In genomic region chr22:44084044-44084772, GRCh38 we compare ENCODE assay signal across 15 cellular contexts.
DNase-seq lines count a peak whose midpoint lies in the region; ATAC-seq, FAIRE-seq and TF ChIP-seq lines count a peak whose summit lies in the region.
"Had no signal": no experiment of that assay in that cellular context is flagged by ENCODE, and none has a peak within 500 bp of the region (broad histone marks: within the 10 kb centered on the region; RNA-seq: fewer than 3 reads in every experiment).

No MANE protein-coding gene starts in this region.

- H3K4me2 ChIP-seq in H1 (ENCODE audit: insufficient read depth in 1 of 2, low read depth in 2 of 2, low read length in 2 of 2), result no peak overlapping the region
- H3K4me2 ChIP-seq in neuronal stem cell (ENCODE audit: insufficient read depth, low read length, poor library complexity, severe bottlenecking), result no peak overlapping the region
- H3K4me2 ChIP-seq: A549 had no signal

- H3K36me3 ChIP-seq in H1 (ENCODE audit: control insufficient read depth in 2 of 4, insufficient read depth in 4 of 4, low read length in 3 of 4) (no peaks in the 10 kb centered on the region), left ventricle myocardium inferior (peaks cover 29% of the 10 kb centered on the region), neuronal stem cell (replicated peaks in 1 of 2; ENCODE audit: control insufficient read depth in 2 of 2, insufficient read depth in 2 of 2, low read length in 2 of 2) (no peaks in the 10 kb centered on the region), tibial artery (no peaks in the 10 kb centered on the region)
- H3K36me3 ChIP-seq: BE2C, HAP-1 had no signal

- H3K36me3 Mint-ChIP-seq in stimulated activated naive B cell treated with anti-CD40 and anti-IgM and Interleukin-4, amounts not matched to agents 10 μg/mL and 1 μg/mL and 100 μg/mL, for 72 hours, result peaks cover 33 to 43% of the 10 kb centered on the region in 2 donors

- H3K27me3 ChIP-seq in H1 (replicated peaks in 1 of 4; ENCODE audit: control insufficient read depth in 3 of 4, extremely low read depth in 1 of 4, insufficient read depth in 3 of 4, low read length in 3 of 4), result no peaks in the 10 kb centered on the region
- no peaks in the 10 kb centered on the region for H3K27me3 ChIP-seq in left ventricle myocardium inferior (ENCODE audit: low read depth)
- H3K27me3 ChIP-seq in neuronal stem cell (ENCODE audit: control insufficient read depth in 3 of 3, insufficient read depth in 3 of 3, low read depth in 1 of 3, low read length in 3 of 3), result peaks cover 0 to 7% (median 0%) of the 10 kb centered on the region in 3 experiments
- peaks cover 0 to 4% of the 10 kb centered on the region in 2 donors for H3K27me3 ChIP-seq in tibial artery
- H3K27me3 ChIP-seq: BE2C had no signal

- CTCF ChIA-PET in H1 (lab: Charles Lee; ENCODE audit: partially characterized antibody), result interaction anchor here (0.7 to 7.2 kb wide), 31 partner anchors 10 to 542 kb away, joined by 3 to 125 read pairs (median 4); partner anchors contain the start of gene PARVB

- no peak overlapping the region for H2AFZ ChIP-seq in H1 (ENCODE audit: low read length)
- no peak overlapping the region for H2AFZ ChIP-seq in neuronal stem cell (ENCODE audit: low read length)

- peak overlapping the region; percentile 25 for H3K27ac Mint-ChIP-seq in stimulated activated naive B cell treated with anti-CD40 and anti-IgM and Interleukin-4, amounts not matched to agents 10 μg/mL and 1 μg/mL and 100 μg/mL, for 72 hours

- TF ChIP-seq EP300 in H1 (IDR thresholded peaks at IDR 0.05; ENCODE audit: borderline replicate concordance in 1 of 2, low read depth in 2 of 2, low read length in 2 of 2), result no peak

- peaks cover 0 to 7% of the 10 kb centered on the region in 2 donors for H3K9me3 Mint-ChIP-seq in stimulated activated naive B cell treated with anti-CD40 and anti-IgM and Interleukin-4, amounts not matched to agents 10 μg/mL and 1 μg/mL and 100 μg/mL, for 72 hours
- H3K9me3 Mint-ChIP-seq: CD8-positive, alpha-beta memory T cell had no signal

- H2BK15ac ChIP-seq in H1 (ENCODE audit: low read length), result no peak overlapping the region; the same call in 1 of the 2 replicates
- no peak overlapping the region for H2BK15ac ChIP-seq in neuronal stem cell (ENCODE audit: low read length)

- no peaks in the 10 kb centered on the region for H3K79me2 ChIP-seq in H1 (ENCODE audit: control insufficient read depth in 1 of 2, insufficient read depth in 2 of 2, low read length in 2 of 2)

- H3K9ac ChIP-seq in H1 (replicated peaks in 1 of 4; ENCODE audit: extremely low read depth in 1 of 4, low read depth in 3 of 4, low read length in 3 of 4), result no peak overlapping the region; a peak in 1 of 7 replicates
- H3K9ac ChIP-seq in neuronal stem cell (ENCODE audit: low read depth, low read length, poor library complexity), result no peak overlapping the region

- H3K56ac ChIP-seq in H1 (replicated peaks; ENCODE audit: insufficient read length, low read depth, low read length), result no peak overlapping the region

- H4K8ac ChIP-seq in H1 (ENCODE audit: extremely low read depth, insufficient read depth, low read length) (no peak overlapping the region), neuronal stem cell (ENCODE audit: low read depth, low read length) (no peak overlapping the region)

- H3K4me3 ChIP-seq in H1 (ENCODE audit: extremely low read depth in 1 of 4, insufficient read depth in 2 of 4, low read depth in 3 of 4, low read length in 4 of 4), result no peak overlapping the region
- no peak overlapping the region for H3K4me3 ChIP-seq in left ventricle myocardium inferior
- peak overlapping the region in 1 of 2 donors; percentile 2 for H3K4me3 ChIP-seq in neuronal stem cell (ENCODE audit: low read length in 2 of 2)
- H3K4me3 ChIP-seq in tibial artery, result no peak overlapping the region
- H3K4me3 ChIP-seq: A549, HAP-1 had no signal

- H3K23ac ChIP-seq in H1 (ENCODE audit: insufficient read length) (no peak overlapping the region), neuronal stem cell (ENCODE audit: low read depth, low read length, poor library complexity) (no peak overlapping the region)

- TF ChIP-seq POLR2A in H1 (IDR thresholded peaks at IDR 0.05; ENCODE audit: control extremely low read depth in 1 of 2, low read depth in 2 of 2, low read length in 2 of 2), result no peak

- H3K9me3 ChIP-seq in H1 (ENCODE audit: insufficient read depth in 2 of 2, low read depth in 1 of 2, low read length in 1 of 2) (no peaks in the 10 kb centered on the region), left ventricle myocardium inferior (replicated peaks) (peaks cover 9% of the 10 kb centered on the region), neuronal stem cell (replicated peaks in 1 of 2; ENCODE audit: control insufficient read depth in 2 of 2, insufficient read depth in 1 of 2, low read depth in 1 of 2, low read length in 2 of 2) (peaks cover 0 to 2% of the 10 kb centered on the region in 2 donors), tibial artery (no peaks in the 10 kb centered on the region)
- H3K9me3 ChIP-seq: A549, BE2C, Caco-2, HAP-1 had no signal

- no peak for TF ChIP-seq RAD21 in H1 (IDR thresholded peaks at IDR 0.05 in 1 of 2, conservative IDR thresholded peaks at IDR 0.05 in 1 of 2; ENCODE audit: low read depth in 2 of 2, low read length in 2 of 2)

- no peak for DNase-seq in H1 (ENCODE audit: low read depth in 1 of 2, low spot score in 2 of 2)
- DNase-seq in left ventricle myocardium inferior, result peak; percentile 43
- no peak for DNase-seq in neuronal stem cell (ENCODE audit: low spot score)
- DNase-seq in stimulated activated naive B cell treated with anti-CD40 and anti-IgM and Interleukin-4, amounts not matched to agents 10 μg/mL and 1 μg/mL and 100 μg/mL, for 72 hours, result no peak
- DNase-seq in NCI-H2227 treated with DMSO at 0.1 percent for 48 hours (lab: John Stamatoyannopoulos, UW), result no peak
- DNase-seq in tibial artery, result no peak
- DNase-seq: BE2C; Caco-2; CD8-positive, alpha-beta memory T cell; DND-41; GDM1; GOT3 had no signal

- H3K18ac ChIP-seq in H1 (ENCODE audit: extremely low read depth, low read length), result no peak overlapping the region
- H3K18ac ChIP-seq in neuronal stem cell (ENCODE audit: low read length), result peak overlapping the region; percentile 38

- no peak for FAIRE-seq in H1 (lab: Jason Lieb, UNC)
- FAIRE-seq: A549, GM12892 had no signal

- H2BK120ac ChIP-seq in H1 (replicated peaks; ENCODE audit: low read depth, low read length), result no peak overlapping the region
- no peak overlapping the region for H2BK120ac ChIP-seq in neuronal stem cell (ENCODE audit: low read depth, low read length)

- no peak overlapping the region for H2BK12ac ChIP-seq in H1 (ENCODE audit: low read depth, low read length)
- no peak overlapping the region for H2BK12ac ChIP-seq in neuronal stem cell (ENCODE audit: low read length)

- no peaks in the 10 kb centered on the region for H4K20me1 ChIP-seq in H1 (replicated peaks in 1 of 2; ENCODE audit: control insufficient read depth in 1 of 2, insufficient read depth in 2 of 2, low read length in 2 of 2)

- H2BK5ac ChIP-seq in H1 (ENCODE audit: low read depth, low read length) (no peak overlapping the region), neuronal stem cell (ENCODE audit: low read length) (no peak overlapping the region)

- no peak for ATAC-seq in stimulated activated naive B cell treated with anti-CD40 and anti-IgM and Interleukin-4, amounts not matched to agents 10 μg/mL and 1 μg/mL and 100 μg/mL, for 72 hours (replicated peaks)
- ATAC-seq: A549 had no signal

- POLR2A ChIA-PET in H1 (lab: Charles Lee; ENCODE audit: partially characterized antibody), result interaction anchor here (1.3 kb wide), 1 partner anchor 91 kb away, joined by 4 read pairs; no protein-coding TSS in a partner anchor

- H3K79me1 ChIP-seq in H1 (ENCODE audit: low read depth, low read length) (no peaks in the 10 kb centered on the region), neuronal stem cell (ENCODE audit: low read depth, low read length) (no peaks in the 10 kb centered on the region)

- H3K4me1 Mint-ChIP-seq in stimulated activated naive B cell treated with anti-CD40 and anti-IgM and Interleukin-4, amounts not matched to agents 10 μg/mL and 1 μg/mL and 100 μg/mL, for 72 hours, result peaks cover 6 to 7% of the 10 kb centered on the region in 2 donors
- H3K4me1 Mint-ChIP-seq: CD8-positive, alpha-beta memory T cell had no signal

- peaks cover 0 to 9% (median 5%) of the 10 kb centered on the region in 4 experiments; a peak in 6 of 7 replicates for H3K4me1 ChIP-seq in H1 (replicated peaks in 1 of 4; ENCODE audit: control insufficient read depth in 3 of 4, insufficient read depth in 4 of 4, low read length in 3 of 4)
- H3K4me1 ChIP-seq in left ventricle myocardium inferior, result peaks cover 71% of the 10 kb centered on the region
- peaks cover 7 to 16% of the 10 kb centered on the region in 2 donors for H3K4me1 ChIP-seq in neuronal stem cell (ENCODE audit: control insufficient read depth in 2 of 2, insufficient read depth in 1 of 2, low read depth in 1 of 2, low read length in 2 of 2)
- peaks cover 0 to 8% (median 4%) of the 10 kb centered on the region in 4 donors for H3K4me1 ChIP-seq in tibial artery
- H3K4me1 ChIP-seq: BE2C, Caco-2 had no signal

- H3K23me2 ChIP-seq in H1 (ENCODE audit: low read depth, low read length), result no peaks in the 10 kb centered on the region

- H3K4me3 Mint-ChIP-seq in stimulated activated naive B cell treated with anti-CD40 and anti-IgM and Interleukin-4, amounts not matched to agents 10 μg/mL and 1 μg/mL and 100 μg/mL, for 72 hours, result no peak overlapping the region
- H3K4me3 Mint-ChIP-seq: CD8-positive, alpha-beta memory T cell had no signal

- peak overlapping the region; percentile 45 for H3K4ac ChIP-seq in H1 (replicated peaks; ENCODE audit: insufficient read length, low read depth, low read length)
- H3K4ac ChIP-seq in neuronal stem cell (ENCODE audit: low read length), result no peak overlapping the region

- TF ChIP-seq CTCF in H1 (IDR thresholded peaks at IDR 0.05; ENCODE audit: control extremely low read depth in 1 of 3, insufficient read depth in 1 of 3, low read depth in 1 of 3, low read length in 3 of 3) (no peak), left ventricle myocardium inferior (IDR thresholded peaks at IDR 0.05; ENCODE audit: borderline replicate concordance) (no peak), tibial artery (IDR thresholded peaks at IDR 0.05) (no peak)

- no peak overlapping the region for H3K27ac ChIP-seq in H1 (ENCODE audit: low read depth, low read length)
- H3K27ac ChIP-seq in left ventricle myocardium inferior (replicated peaks), result peak overlapping the region; percentile 74
- no peak overlapping the region for H3K27ac ChIP-seq in neuronal stem cell (replicated peaks; ENCODE audit: low read length)
- H3K27ac ChIP-seq in tibial artery, result no peak overlapping the region
- H3K27ac ChIP-seq: A549 had no signal

- no peak overlapping the region for H2BK20ac ChIP-seq in H1 (ENCODE audit: low read length)

- H4K91ac ChIP-seq in H1 (replicated peaks; ENCODE audit: insufficient read length, low read length) (no peak overlapping the region), neuronal stem cell (ENCODE audit: low read depth, low read length, poor library complexity) (peak overlapping the region; percentile 47)

- no peak overlapping the region for H2AK5ac ChIP-seq in H1 (ENCODE audit: low read depth, low read length)
- H2AK5ac ChIP-seq in neuronal stem cell (ENCODE audit: low read depth, low read length), result peak overlapping the region; percentile 17

- H3K14ac ChIP-seq in H1 (ENCODE audit: insufficient read length) (no peak overlapping the region), neuronal stem cell (ENCODE audit: low read length) (no peak overlapping the region)

- H3K27me3 Mint-ChIP-seq in stimulated activated naive B cell treated with anti-CD40 and anti-IgM and Interleukin-4, amounts not matched to agents 10 μg/mL and 1 μg/mL and 100 μg/mL, for 72 hours, result no peaks in the 10 kb centered on the region
- H3K27me3 Mint-ChIP-seq: CD8-positive, alpha-beta memory T cell had no signal

- 92% methylated on average over 11 of the region's 11 CpGs; no CpG with 5 or more reads in 1 of the 2 experiments for WGBS in H1 (ENCODE audit: extremely low coverage in 1 of 2, insufficient coverage in 1 of 2, insufficient read length in 1 of 2, insufficient replicate concordance in 2 of 2, low coverage in 1 of 2, low lambda C conversion rate in 2 of 2, missing lambda C conversion rate in 1 of 2), 2 experiments
- no CpG with 5 or more reads among the region's 11 CpGs for WGBS in neuronal stem cell (ENCODE audit: extremely low coverage in 2 of 2, insufficient read length in 2 of 2, insufficient replicate concordance in 1 of 2), 2 donors

- intact Hi-C loops in left ventricle myocardium inferior (cut with micrococcal nuclease), result no loop called here
- intact Hi-C loops in tibial artery (cut with DNase I; ENCODE audit: low total_unique reads), result no loop called here

- H4K5ac ChIP-seq in H1 (ENCODE audit: insufficient read length, low read depth, low read length), result no peak overlapping the region
